Comparison of ENCODE assay signal across 10 cellular contexts in the genomic region with DNA sequence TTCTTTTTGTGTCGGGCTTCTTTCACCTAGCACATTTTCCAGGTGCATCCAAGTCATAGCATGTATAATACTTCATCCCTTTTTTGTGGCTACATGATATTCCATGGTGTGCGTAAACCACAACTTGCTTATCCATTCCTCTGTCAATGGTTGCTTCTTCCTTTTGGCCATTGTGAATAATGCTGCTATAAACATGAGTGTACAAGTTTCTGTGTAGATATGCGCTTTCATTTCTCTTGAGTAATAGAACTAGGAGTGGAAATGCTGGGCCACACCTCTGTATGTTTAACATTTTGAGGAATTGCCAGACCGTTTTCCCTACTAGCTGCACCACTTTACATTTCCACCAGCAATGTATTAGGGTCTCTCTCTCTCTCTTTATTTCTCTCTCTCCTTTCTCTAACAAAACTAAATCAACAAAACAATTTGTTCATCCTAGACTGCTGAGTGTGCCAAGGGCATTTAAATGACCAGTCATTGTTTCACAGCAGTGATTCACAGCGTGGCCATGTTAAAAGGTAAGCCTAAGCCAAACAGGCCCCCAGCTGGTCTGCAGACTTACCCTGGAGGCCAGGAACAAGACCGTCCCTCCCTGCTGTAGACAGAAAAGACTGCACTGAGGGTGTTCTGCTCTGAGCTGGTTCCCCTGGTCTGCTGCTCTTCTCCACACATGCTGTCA. TPM values are rescaled to one million over a fixed set of nuclear protein-coding genes. Genes with fewer than 3 reads are reported as not detected.
A peak's percentile ranks its signal among the peaks of the same experiment; 100 is the strongest.
DNase-seq lines count a peak whose midpoint lies in the region; ATAC-seq and TF ChIP-seq lines count a peak whose summit lies in the region.
"Had no signal": no experiment of that assay in that cellular context is flagged by ENCODE, and none has a peak within 500 bp of the region (broad histone marks: within the 10 kb centered on the region; RNA-seq: fewer than 3 reads in every experiment).

No MANE protein-coding gene starts in this region.

- H3F3A ChIP-seq in GM23248 (ENCODE audit: insufficient read depth) (peaks cover 31% of the 10 kb centered on the region), PC-9 (ENCODE audit: insufficient read depth, low read depth) (peaks cover 64% of the 10 kb centered on the region)

- H4K20me1 ChIP-seq in GM23248 (ENCODE audit: insufficient read depth): no peaks in the 10 kb centered on the region
- no peaks in the 10 kb centered on the region for H4K20me1 ChIP-seq in PC-9 (ENCODE audit: insufficient read depth)

- 55 to 56% methylated on average over 6 of the region's 6 CpGs for WGBS in GM23248 (ENCODE audit: low coverage in 1 of 2, low lambda C conversion rate in 2 of 2, missing lambda C conversion rate in 2 of 2), 2 experiments
- 30 to 64% methylated on average over 6 of the region's 6 CpGs for WGBS in sigmoid colon, 2 donors

- CTCF ChIA-PET in PC-9 (lab: Charles Lee): interaction anchor here (0.9 kb wide), 1 partner anchor 52 kb away, joined by 3 read pairs; no protein-coding TSS in a partner anchor
- CTCF ChIA-PET in activated CD4-positive, alpha-beta memory T cell treated with anti-CD3 and anti-CD28 coated beads for 36 hours (lab: Charles Lee): no interaction called here

- peaks cover 56% of the 10 kb centered on the region for H3K4me1 Mint-ChIP-seq in activated CD4-positive, alpha-beta memory T cell treated with anti-CD3 and anti-CD28 coated beads for 36 hours (ENCODE audit: low read depth)

- H3K27ac ChIP-seq in GM23248: peak overlapping the region; percentile 69
- peak overlapping the region; percentile 85 for H3K27ac ChIP-seq in PC-9
- H3K27ac ChIP-seq in sigmoid colon: peak overlapping the region in 3 of 4 donors; percentile 6 to 46 (median 14)
- H3K27ac ChIP-seq: psoas muscle had no signal

- no peak overlapping the region for H3K4me3 Mint-ChIP-seq in activated CD4-positive, alpha-beta memory T cell treated with anti-CD3 and anti-CD28 coated beads for 36 hours

- no peak overlapping the region for H2AFZ ChIP-seq in GM23248
- no peak overlapping the region for H2AFZ ChIP-seq in PC-9

- no peaks in the 10 kb centered on the region for H3K36me3 Mint-ChIP-seq in activated CD4-positive, alpha-beta memory T cell treated with anti-CD3 and anti-CD28 coated beads for 36 hours

- peak overlapping the region; percentile 29; the same call in 1 of the 2 replicates for H3K9ac ChIP-seq in GM23248

- no peak for ATAC-seq in HG02938 (IDR thresholded peaks at IDR 0.05; ENCODE audit: unreplicated experiment)
- no peak for ATAC-seq in HG02610 (IDR thresholded peaks at IDR 0.05; ENCODE audit: unreplicated experiment)

- H3K4me3 ChIP-seq in GM23248 (no peak overlapping the region), PC-9 (no peak overlapping the region), sigmoid colon (no peak overlapping the region)
- H3K4me3 ChIP-seq: psoas muscle had no signal

- no peaks in the 10 kb centered on the region for H3K9me3 Mint-ChIP-seq in activated CD4-positive, alpha-beta memory T cell treated with anti-CD3 and anti-CD28 coated beads for 36 hours

- no TSS peak for BruUV-seq in PC-9 (replicated peaks; lab: Mats Ljungman, UMichigan)

- TF ChIP-seq POLR2A in sigmoid colon (IDR thresholded peaks at IDR 0.05): no peak

- TF ChIP-seq CTCF in PC-9 (conservative IDR thresholded peaks at IDR 0.05) (no peak), sigmoid colon (IDR thresholded peaks at IDR 0.05) (no peak)

- intact Hi-C loops in PC-9 (cut with micrococcal nuclease; ENCODE audit: unreplicated experiment): loop anchor here (10.0 kb wide), 2 partner anchors 135 to 275 kb away; a partner anchor contains a TSS
- intact Hi-C loops in sigmoid colon (cut with DNase I): no loop called here
- intact Hi-C loops in activated CD4-positive, alpha-beta memory T cell treated with anti-CD3 and anti-CD28 coated beads for 36 hours (cut with micrococcal nuclease): no loop called here

- no peaks in the 10 kb centered on the region for H3K27me3 Mint-ChIP-seq in activated CD4-positive, alpha-beta memory T cell treated with anti-CD3 and anti-CD28 coated beads for 36 hours

- H3K4me2 ChIP-seq in GM23248 (ENCODE audit: unreplicated experiment) (peak overlapping the region; percentile 40), PC-9 (peak overlapping the region; percentile 66)

- H3K9me3 ChIP-seq in GM23248 (ENCODE audit: low read depth) (no peaks in the 10 kb centered on the region), PC-9 (ENCODE audit: insufficient read depth, low read depth) (no peaks in the 10 kb centered on the region), sigmoid colon (no peaks in the 10 kb centered on the region)
- H3K9me3 ChIP-seq: psoas muscle had no signal

- in situ Hi-C loops in GM23248 (cut with MboI): no loop called here

- H3K4me1 ChIP-seq in GM23248 (ENCODE audit: insufficient read depth) (peaks cover 49% of the 10 kb centered on the region), PC-9 (replicated peaks; ENCODE audit: insufficient read depth) (peaks cover 81% of the 10 kb centered on the region), sigmoid colon (peaks cover 0 to 31% (median 21%) of the 10 kb centered on the region in 4 donors)

- no peak for TF ChIP-seq EP300 in sigmoid colon (IDR thresholded peaks at IDR 0.05)

- H3K27me3 ChIP-seq in GM23248 (replicated peaks; ENCODE audit: insufficient read depth) (no peaks in the 10 kb centered on the region), PC-9 (ENCODE audit: insufficient read depth, low read depth) (no peaks in the 10 kb centered on the region), sigmoid colon (no peaks in the 10 kb centered on the region)

- DNase-seq in GM23248 (peak; percentile 93), PC-9 (peak; percentile 64 to 90), fibroblast of gingiva (ENCODE audit: low read depth) (peak; percentile 77), sigmoid colon (no peak), superior temporal gyrus (ENCODE audit: extremely low spot score) (no peak)
- no peak for DNase-seq in activated CD4-positive, alpha-beta memory T cell treated with anti-CD3 and anti-CD28 coated beads for 36 hours
- DNase-seq: cerebellar nuclear complex, psoas muscle had no signal

- H3K36me3 ChIP-seq in GM23248 (ENCODE audit: low read depth): no peaks in the 10 kb centered on the region
- H3K36me3 ChIP-seq in PC-9 (ENCODE audit: low read depth): no peaks in the 10 kb centered on the region
- no peaks in the 10 kb centered on the region for H3K36me3 ChIP-seq in sigmoid colon

- H3K79me2 ChIP-seq in GM23248 (ENCODE audit: insufficient read depth) (no peaks in the 10 kb centered on the region), PC-9 (ENCODE audit: low read depth) (no peaks in the 10 kb centered on the region)

- H3K9me2 ChIP-seq in GM23248 (ENCODE audit: insufficient read depth): no peaks in the 10 kb centered on the region
- no peaks in the 10 kb centered on the region for H3K9me2 ChIP-seq in PC-9 (ENCODE audit: insufficient read depth)

- POLR2A ChIA-PET in PC-9 (lab: Charles Lee; ENCODE audit: unreplicated experiment): interaction anchor here (0.6 to 1.0 kb wide), 2 partner anchors 12 to 136 kb away, joined by 3 to 7 read pairs; no protein-coding TSS in a partner anchor
- POLR2A ChIA-PET in activated CD4-positive, alpha-beta memory T cell treated with anti-CD3 and anti-CD28 coated beads for 36 hours (lab: Charles Lee): interaction anchor here (0.9 kb wide), 1 partner anchor 34 kb away, joined by 3 read pairs; no protein-coding TSS in a partner anchor

- H3K27ac Mint-ChIP-seq in activated CD4-positive, alpha-beta memory T cell treated with anti-CD3 and anti-CD28 coated beads for 36 hours: no peak overlapping the region

RNA-seq across cellular contexts. Expression of a gene that starts 53.2 kb away (rescaled TPM):
- total RNA-seq in GM23248 (2014; rRNA removed; shearing (Covaris generic)): 5.9 and 9.0 TPM in 2 replicates
- polyA plus RNA-seq in GM23248 (2016; fragmentation: Nextera tagmentation; extraction: Ambion mirVana): 3.7 and 5.1 TPM in 2 replicates
- total RNA-seq in PC-9 (2021): 13.6 and 14.1 TPM in 2 replicates
- 10 to 100 TPM; 21.9 to 53.2 (median 33.5) TPM for total RNA-seq in sigmoid colon
- 10 to 100 TPM in 1 of 3 donors, 1 to 10 TPM in 2; 6.6 to 12.9 (median 8.3) TPM for polyA plus RNA-seq in sigmoid colon
- 10 to 100 TPM; 26.5 to 28.0 TPM for total RNA-seq in activated CD4-positive, alpha-beta memory T cell treated with anti-CD3 and anti-CD28 coated beads for 36 hours

Comparison
In these comparisons a context has a peak if more than half of its experiments do, and no peak if none do; other contexts are left out.
1. DNase-seq: peak in GM23248 (single experiment), PC-9 (2 of 2) and fibroblast of gingiva (single experiment); none in sigmoid colon (single experiment), activated CD4-positive, alpha-beta memory T cell treated with anti-CD3 and anti-CD28 coated beads for 36 hours (single experiment) and superior temporal gyrus (single experiment).
2. H3K27ac ChIP-seq: peak in every context shown above with its lines; median percentile 85 in PC-9; 69 in GM23248; 14 in sigmoid colon.